2 cellular contexts compared by ENCODE assay signal in the genomic region with DNA sequence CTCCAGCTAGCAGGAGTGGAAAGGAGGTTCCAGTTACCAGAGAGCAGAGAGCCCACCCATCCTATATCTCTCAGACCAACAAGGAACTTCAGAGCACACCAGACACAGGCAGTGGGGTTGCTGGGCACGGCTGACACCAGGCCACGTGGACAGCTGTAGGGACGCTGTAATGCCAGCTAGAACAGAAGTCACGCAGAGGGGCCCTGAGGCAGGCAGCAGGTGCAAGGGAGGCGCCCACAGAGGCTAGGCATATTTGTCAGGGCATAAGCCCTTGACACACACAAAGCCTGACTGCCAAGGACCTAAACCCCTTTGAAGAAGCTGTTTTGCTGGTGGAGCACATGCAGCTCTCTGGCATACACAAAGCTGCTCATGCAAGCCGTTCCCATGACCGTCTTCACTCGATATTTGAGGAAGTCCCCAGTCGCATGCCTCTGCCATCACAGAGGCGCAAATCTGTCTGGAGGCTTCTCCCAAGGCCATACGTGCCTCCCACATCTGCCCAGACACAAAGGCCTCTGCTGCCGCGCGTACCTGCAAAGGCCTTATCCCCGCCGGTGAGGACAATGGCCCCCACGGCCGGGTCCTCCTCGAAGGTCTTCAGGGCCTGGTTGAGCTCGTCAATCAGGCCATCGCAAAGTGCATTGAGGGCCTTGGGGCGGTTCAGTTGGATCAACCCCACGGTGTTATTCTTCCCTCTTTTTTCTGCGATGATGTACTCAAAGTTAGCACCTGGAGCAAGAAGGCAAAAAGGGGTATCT.
TF ChIP-seq lines count a peak whose summit lies in the region.

No MANE protein-coding gene starts in this region.

TF ChIP-seq in HCT116, 20 proteins besides CTCF, POLR2A, EP300 and RAD21:
- no peak for TF ChIP-seq YY1 (IDR thresholded peaks at IDR 0.05; ENCODE audit: extremely low read depth, insufficient replicate concordance, low read depth, low read length)
- TF ChIP-seq ZNF274 (IDR thresholded peaks at IDR 0.05; ENCODE audit: low read depth, low read length): no peak
- TF ChIP-seq, protein P1, sequence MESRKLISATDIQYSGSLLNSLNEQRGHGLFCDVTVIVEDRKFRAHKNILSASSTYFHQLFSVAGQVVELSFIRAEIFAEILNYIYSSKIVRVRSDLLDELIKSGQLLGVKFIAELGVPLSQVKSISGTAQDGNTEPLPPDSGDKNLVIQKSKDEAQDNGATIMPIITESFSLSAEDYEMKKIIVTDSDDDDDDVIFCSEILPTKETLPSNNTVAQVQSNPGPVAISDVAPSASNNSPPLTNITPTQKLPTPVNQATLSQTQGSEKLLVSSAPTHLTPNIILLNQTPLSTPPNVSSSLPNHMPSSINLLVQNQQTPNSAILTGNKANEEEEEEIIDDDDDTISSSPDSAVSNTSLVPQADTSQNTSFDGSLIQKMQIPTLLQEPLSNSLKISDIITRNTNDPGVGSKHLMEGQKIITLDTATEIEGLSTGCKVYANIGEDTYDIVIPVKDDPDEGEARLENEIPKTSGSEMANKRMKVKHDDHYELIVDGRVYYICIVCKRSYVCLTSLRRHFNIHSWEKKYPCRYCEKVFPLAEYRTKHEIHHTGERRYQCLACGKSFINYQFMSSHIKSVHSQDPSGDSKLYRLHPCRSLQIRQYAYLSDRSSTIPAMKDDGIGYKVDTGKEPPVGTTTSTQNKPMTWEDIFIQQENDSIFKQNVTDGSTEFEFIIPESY (IDR thresholded peaks at IDR 0.05; ENCODE audit: extremely low read depth, insufficient replicate concordance, low read length): no peak
- no peak for TF ChIP-seq TCF7L2 (IDR thresholded peaks at IDR 0.05; ENCODE audit: borderline replicate concordance, extremely low read depth, insufficient read depth, insufficient read length)
- no peak for TF ChIP-seq SIN3A (IDR thresholded peaks at IDR 0.05; ENCODE audit: low read depth)
- TF ChIP-seq POLR2AphosphoS5 (IDR thresholded peaks at IDR 0.05; ENCODE audit: low read depth, low read length): no peak
- no peak for TF ChIP-seq FOSL1 (IDR thresholded peaks at IDR 0.05; ENCODE audit: low read depth)
- TF ChIP-seq CEBPB (IDR thresholded peaks at IDR 0.05; ENCODE audit: low read depth): no peak
- TF ChIP-seq SRF (IDR thresholded peaks at IDR 0.05; ENCODE audit: low read depth): no peak
- TF ChIP-seq, protein P2, sequence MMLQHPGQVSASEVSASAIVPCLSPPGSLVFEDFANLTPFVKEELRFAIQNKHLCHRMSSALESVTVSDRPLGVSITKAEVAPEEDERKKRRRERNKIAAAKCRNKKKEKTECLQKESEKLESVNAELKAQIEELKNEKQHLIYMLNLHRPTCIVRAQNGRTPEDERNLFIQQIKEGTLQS (IDR thresholded peaks at IDR 0.05): no peak
- TF ChIP-seq, protein P3, sequence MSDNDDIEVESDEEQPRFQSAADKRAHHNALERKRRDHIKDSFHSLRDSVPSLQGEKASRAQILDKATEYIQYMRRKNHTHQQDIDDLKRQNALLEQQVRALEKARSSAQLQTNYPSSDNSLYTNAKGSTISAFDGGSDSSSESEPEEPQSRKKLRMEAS (IDR thresholded peaks at IDR 0.05): no peak
- TF ChIP-seq ELF1 (IDR thresholded peaks at IDR 0.05; ENCODE audit: borderline replicate concordance, low read depth): no peak
- no peak for TF ChIP-seq EZH2phosphoT487 (IDR thresholded peaks at IDR 0.05; ENCODE audit: borderline replicate concordance)
- no peak for TF ChIP-seq ZFX (IDR thresholded peaks at IDR 0.05)
- TF ChIP-seq EZH2 (IDR thresholded peaks at IDR 0.05): no peak
- TF ChIP-seq, protein P4, sequence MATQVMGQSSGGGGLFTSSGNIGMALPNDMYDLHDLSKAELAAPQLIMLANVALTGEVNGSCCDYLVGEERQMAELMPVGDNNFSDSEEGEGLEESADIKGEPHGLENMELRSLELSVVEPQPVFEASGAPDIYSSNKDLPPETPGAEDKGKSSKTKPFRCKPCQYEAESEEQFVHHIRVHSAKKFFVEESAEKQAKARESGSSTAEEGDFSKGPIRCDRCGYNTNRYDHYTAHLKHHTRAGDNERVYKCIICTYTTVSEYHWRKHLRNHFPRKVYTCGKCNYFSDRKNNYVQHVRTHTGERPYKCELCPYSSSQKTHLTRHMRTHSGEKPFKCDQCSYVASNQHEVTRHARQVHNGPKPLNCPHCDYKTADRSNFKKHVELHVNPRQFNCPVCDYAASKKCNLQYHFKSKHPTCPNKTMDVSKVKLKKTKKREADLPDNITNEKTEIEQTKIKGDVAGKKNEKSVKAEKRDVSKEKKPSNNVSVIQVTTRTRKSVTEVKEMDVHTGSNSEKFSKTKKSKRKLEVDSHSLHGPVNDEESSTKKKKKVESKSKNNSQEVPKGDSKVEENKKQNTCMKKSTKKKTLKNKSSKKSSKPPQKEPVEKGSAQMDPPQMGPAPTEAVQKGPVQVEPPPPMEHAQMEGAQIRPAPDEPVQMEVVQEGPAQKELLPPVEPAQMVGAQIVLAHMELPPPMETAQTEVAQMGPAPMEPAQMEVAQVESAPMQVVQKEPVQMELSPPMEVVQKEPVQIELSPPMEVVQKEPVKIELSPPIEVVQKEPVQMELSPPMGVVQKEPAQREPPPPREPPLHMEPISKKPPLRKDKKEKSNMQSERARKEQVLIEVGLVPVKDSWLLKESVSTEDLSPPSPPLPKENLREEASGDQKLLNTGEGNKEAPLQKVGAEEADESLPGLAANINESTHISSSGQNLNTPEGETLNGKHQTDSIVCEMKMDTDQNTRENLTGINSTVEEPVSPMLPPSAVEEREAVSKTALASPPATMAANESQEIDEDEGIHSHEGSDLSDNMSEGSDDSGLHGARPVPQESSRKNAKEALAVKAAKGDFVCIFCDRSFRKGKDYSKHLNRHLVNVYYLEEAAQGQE (IDR thresholded peaks at IDR 0.05; ENCODE audit: low read depth): no peak
- TF ChIP-seq EGR1 (IDR thresholded peaks at IDR 0.05; ENCODE audit: low read depth): no peak
- TF ChIP-seq SP1 (IDR thresholded peaks at IDR 0.05; ENCODE audit: low read depth): no peak
- no peak for TF ChIP-seq CBX3 (IDR thresholded peaks at IDR 0.05; ENCODE audit: low read depth)

TF ChIP-seq in K562, 482 proteins besides CTCF, POLR2A, EP300 and RAD21:
- TF ChIP-seq, protein P5, sequence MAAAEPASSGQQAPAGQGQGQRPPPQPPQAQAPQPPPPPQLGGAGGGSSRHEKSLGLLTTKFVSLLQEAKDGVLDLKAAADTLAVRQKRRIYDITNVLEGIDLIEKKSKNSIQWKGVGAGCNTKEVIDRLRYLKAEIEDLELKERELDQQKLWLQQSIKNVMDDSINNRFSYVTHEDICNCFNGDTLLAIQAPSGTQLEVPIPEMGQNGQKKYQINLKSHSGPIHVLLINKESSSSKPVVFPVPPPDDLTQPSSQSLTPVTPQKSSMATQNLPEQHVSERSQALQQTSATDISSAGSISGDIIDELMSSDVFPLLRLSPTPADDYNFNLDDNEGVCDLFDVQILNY (CRISPR knock-in tag; IDR thresholded peaks at IDR 0.05): no peak
- TF ChIP-seq HMG20A (CRISPR knock-in tag; conservative IDR thresholded peaks at IDR 0.05) (no peak), TAF7 (tag; IDR thresholded peaks at IDR 0.05) (no peak), ATF1 (CRISPR knock-in tag; IDR thresholded peaks at IDR 0.05) (no peak), ATF1 (tag; IDR thresholded peaks at IDR 0.05) (no peak), SMARCA4 (IDR thresholded peaks at IDR 0.05) (no peak), SRSF9 (IDR thresholded peaks at IDR 0.05; ENCODE audit: borderline replicate concordance, low read depth, low read length) (no peak), CREM (IDR thresholded peaks at IDR 0.05; ENCODE audit: low read depth) (no peak), ZNF165 (CRISPR knock-in tag; IDR thresholded peaks at IDR 0.05; ENCODE audit: borderline replicate concordance) (no peak), SMAD3 (CRISPR knock-in tag; conservative IDR thresholded peaks at IDR 0.05) (no peak), PPARD (CRISPR knock-in tag; IDR thresholded peaks at IDR 0.05) (no peak), MAFG (tag; conservative IDR thresholded peaks at IDR 0.05) (no peak), SIN3B (IDR thresholded peaks at IDR 0.05; ENCODE audit: low read depth) (no peak), ZNF444 (CRISPR knock-in tag; IDR thresholded peaks at IDR 0.05) (no peak), FOXP1 (CRISPR knock-in tag; IDR thresholded peaks at IDR 0.05) (no peak), CEBPB (tag; IDR thresholded peaks at IDR 0.05) (no peak), ZZZ3 (IDR thresholded peaks at IDR 0.05) (no peak), TARDBP (IDR thresholded peaks at IDR 0.05) (no peak), DMBX1 (CRISPR knock-in tag; IDR thresholded peaks at IDR 0.05; ENCODE audit: borderline replicate concordance) (no peak)
- TF ChIP-seq, protein P6, sequence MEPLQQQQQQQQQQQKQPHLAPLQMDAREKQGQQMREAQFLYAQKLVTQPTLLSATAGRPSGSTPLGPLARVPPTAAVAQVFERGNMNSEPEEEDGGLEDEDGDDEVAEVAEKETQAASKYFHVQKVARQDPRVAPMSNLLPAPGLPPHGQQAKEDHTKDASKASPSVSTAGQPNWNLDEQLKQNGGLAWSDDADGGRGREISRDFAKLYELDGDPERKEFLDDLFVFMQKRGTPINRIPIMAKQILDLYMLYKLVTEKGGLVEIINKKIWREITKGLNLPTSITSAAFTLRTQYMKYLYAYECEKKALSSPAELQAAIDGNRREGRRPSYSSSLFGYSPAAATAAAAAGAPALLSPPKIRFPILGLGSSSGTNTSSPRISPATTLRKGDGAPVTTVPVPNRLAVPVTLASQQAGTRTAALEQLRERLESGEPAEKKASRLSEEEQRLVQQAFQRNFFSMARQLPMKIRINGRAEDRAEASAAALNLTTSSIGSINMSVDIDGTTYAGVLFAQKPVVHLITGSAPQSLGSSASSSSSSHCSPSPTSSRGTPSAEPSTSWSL (CRISPR knock-in tag; IDR thresholded peaks at IDR 0.05; ENCODE audit: borderline replicate concordance): no peak
- TF ChIP-seq, protein P7, sequence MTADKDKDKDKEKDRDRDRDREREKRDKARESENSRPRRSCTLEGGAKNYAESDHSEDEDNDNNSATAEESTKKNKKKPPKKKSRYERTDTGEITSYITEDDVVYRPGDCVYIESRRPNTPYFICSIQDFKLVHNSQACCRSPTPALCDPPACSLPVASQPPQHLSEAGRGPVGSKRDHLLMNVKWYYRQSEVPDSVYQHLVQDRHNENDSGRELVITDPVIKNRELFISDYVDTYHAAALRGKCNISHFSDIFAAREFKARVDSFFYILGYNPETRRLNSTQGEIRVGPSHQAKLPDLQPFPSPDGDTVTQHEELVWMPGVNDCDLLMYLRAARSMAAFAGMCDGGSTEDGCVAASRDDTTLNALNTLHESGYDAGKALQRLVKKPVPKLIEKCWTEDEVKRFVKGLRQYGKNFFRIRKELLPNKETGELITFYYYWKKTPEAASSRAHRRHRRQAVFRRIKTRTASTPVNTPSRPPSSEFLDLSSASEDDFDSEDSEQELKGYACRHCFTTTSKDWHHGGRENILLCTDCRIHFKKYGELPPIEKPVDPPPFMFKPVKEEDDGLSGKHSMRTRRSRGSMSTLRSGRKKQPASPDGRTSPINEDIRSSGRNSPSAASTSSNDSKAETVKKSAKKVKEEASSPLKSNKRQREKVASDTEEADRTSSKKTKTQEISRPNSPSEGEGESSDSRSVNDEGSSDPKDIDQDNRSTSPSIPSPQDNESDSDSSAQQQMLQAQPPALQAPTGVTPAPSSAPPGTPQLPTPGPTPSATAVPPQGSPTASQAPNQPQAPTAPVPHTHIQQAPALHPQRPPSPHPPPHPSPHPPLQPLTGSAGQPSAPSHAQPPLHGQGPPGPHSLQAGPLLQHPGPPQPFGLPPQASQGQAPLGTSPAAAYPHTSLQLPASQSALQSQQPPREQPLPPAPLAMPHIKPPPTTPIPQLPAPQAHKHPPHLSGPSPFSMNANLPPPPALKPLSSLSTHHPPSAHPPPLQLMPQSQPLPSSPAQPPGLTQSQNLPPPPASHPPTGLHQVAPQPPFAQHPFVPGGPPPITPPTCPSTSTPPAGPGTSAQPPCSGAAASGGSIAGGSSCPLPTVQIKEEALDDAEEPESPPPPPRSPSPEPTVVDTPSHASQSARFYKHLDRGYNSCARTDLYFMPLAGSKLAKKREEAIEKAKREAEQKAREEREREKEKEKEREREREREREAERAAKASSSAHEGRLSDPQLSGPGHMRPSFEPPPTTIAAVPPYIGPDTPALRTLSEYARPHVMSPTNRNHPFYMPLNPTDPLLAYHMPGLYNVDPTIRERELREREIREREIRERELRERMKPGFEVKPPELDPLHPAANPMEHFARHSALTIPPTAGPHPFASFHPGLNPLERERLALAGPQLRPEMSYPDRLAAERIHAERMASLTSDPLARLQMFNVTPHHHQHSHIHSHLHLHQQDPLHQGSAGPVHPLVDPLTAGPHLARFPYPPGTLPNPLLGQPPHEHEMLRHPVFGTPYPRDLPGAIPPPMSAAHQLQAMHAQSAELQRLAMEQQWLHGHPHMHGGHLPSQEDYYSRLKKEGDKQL (CRISPR knock-in tag; IDR thresholded peaks at IDR 0.05; ENCODE audit: borderline replicate concordance): no peak
TF ChIP-seq in K562: peak in this region for 0.
